Comparison of ENCODE assay signal across 14 cellular contexts in the genomic region with DNA sequence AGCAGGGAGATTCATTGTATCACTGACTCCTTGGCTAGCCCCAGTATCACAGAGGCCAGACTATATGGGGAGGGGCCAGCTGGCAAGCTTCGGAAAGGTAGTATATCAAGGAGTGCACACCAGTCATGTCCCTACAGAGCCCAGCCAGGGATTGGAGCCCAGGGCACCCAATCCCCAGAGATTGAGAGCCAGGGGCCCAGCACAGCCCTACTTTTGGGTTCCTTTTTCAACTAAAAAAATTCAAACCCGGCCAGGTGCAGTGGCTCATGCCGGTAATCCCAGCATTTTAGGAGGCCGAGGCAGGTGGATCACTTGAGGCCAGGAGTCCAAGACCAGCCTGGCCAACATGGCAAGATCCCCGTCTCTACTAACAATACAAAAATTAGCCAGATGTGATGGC. TPM values are rescaled to one million over a fixed set of nuclear protein-coding genes. Genes with fewer than 3 reads are reported as not detected.
DNase-seq lines count a peak whose midpoint lies in the region; ATAC-seq and TF ChIP-seq lines count a peak whose summit lies in the region.
"Had no signal": no experiment of that assay in that cellular context is flagged by ENCODE, and none has a peak within 500 bp of the region (broad histone marks: within the 10 kb centered on the region; RNA-seq: fewer than 3 reads in every experiment).

No MANE protein-coding gene starts in this region.

- peak overlapping the region in 46 of 59 donors; percentile 53 to 86 (median 72) for H3K4me3 ChIP-seq in dorsolateral prefrontal cortex
- H3K4me3 ChIP-seq: MG63 had no signal

- peak overlapping the region; percentile 82 to 92 for H3K4me3 Mint-ChIP-seq in activated T-cell treated with anti-CD3 and anti-CD28 coated beads, Interleukin-2, amount 50 U/mL, for 72 hours
- peak overlapping the region; percentile 84 for H3K4me3 Mint-ChIP-seq in nephron progenitor cell

- H3K36me3 Mint-ChIP-seq in activated T-cell treated with anti-CD3 and anti-CD28 coated beads, Interleukin-2, amount 50 U/mL, for 72 hours (ENCODE audit: insufficient read depth in 2 of 2): no peaks in the 10 kb centered on the region
- H3K36me3 Mint-ChIP-seq in nephron progenitor cell (ENCODE audit: low read depth): no peaks in the 10 kb centered on the region

- DNase-seq in activated T-cell treated with anti-CD3 and anti-CD28 coated beads, Interleukin-2, amount 50 U/mL, for 72 hours: no peak
- DNase-seq in activated T-cell treated with anti-CD3 and anti-CD28 coated beads for 4 hours (no peak), D341Med (ENCODE audit: low spot score) (peak; percentile 10), dorsolateral prefrontal cortex (no peak), nephron progenitor cell (no peak), NCI-H2107 (lab: John Stamatoyannopoulos, UW) (no peak)
- DNase-seq: activated naive CD4-positive, alpha-beta T cell treated with Interleukin-2 at 50 U/mL for 16 hours; MG63; NCI-H2171 treated with DMSO at 0.1 percent for 48 hours; NCI-H526 treated with DMSO at 0.1 percent for 48 hours had no signal

- H3K27me3 ChIP-seq in dorsolateral prefrontal cortex: no peaks in the 10 kb centered on the region
- H3K27me3 ChIP-seq: MG63, pancreas had no signal

- H3K9me3 Mint-ChIP-seq in activated T-cell treated with anti-CD3 and anti-CD28 coated beads, Interleukin-2, amount 50 U/mL, for 72 hours: no peaks in the 10 kb centered on the region
- no peaks in the 10 kb centered on the region for H3K9me3 Mint-ChIP-seq in nephron progenitor cell

- H3K4me1 Mint-ChIP-seq in activated T-cell treated with anti-CD3 and anti-CD28 coated beads, Interleukin-2, amount 50 U/mL, for 72 hours (ENCODE audit: low read depth): peaks cover 40% of the 10 kb centered on the region
- H3K4me1 Mint-ChIP-seq in nephron progenitor cell: peaks cover 27% of the 10 kb centered on the region

- H3K27me3 Mint-ChIP-seq in activated T-cell treated with anti-CD3 and anti-CD28 coated beads, Interleukin-2, amount 50 U/mL, for 72 hours (ENCODE audit: low read depth): no peaks in the 10 kb centered on the region
- peaks cover 96% of the 10 kb centered on the region for H3K27me3 Mint-ChIP-seq in nephron progenitor cell (ENCODE audit: low read depth, poor library complexity)

- intact Hi-C loops in dorsolateral prefrontal cortex (cut with DNase I): no loop called here

- no peak for TF ChIP-seq CTCF in dorsolateral prefrontal cortex (IDR thresholded peaks at IDR 0.05 in 54 of 56, conservative IDR thresholded peaks at IDR 0.05 in 2 of 56; ENCODE audit: low read depth in 1 of 56, partially characterized antibody in 56 of 56)
- TF ChIP-seq CTCF in nephron progenitor cell (IDR thresholded peaks at IDR 0.05): no peak

- no peak for ATAC-seq in activated T-cell treated with anti-CD3 and anti-CD28 coated beads, Interleukin-2, amount 50 U/mL, for 72 hours (replicated peaks in 1 of 2)
- ATAC-seq in GM18867 (IDR thresholded peaks at IDR 0.05; ENCODE audit: unreplicated experiment) (no peak), GM18870 (IDR thresholded peaks at IDR 0.05; ENCODE audit: unreplicated experiment) (no peak)
- ATAC-seq: pancreas, sciatic nerve had no signal

- no peak overlapping the region for H3K27ac Mint-ChIP-seq in activated T-cell treated with anti-CD3 and anti-CD28 coated beads, Interleukin-2, amount 50 U/mL, for 72 hours
- H3K27ac Mint-ChIP-seq in nephron progenitor cell: no peak overlapping the region

- H3K27ac ChIP-seq in dorsolateral prefrontal cortex: peak overlapping the region in 8 of 59 donors; percentile 62 to 90 (median 78)
- H3K27ac ChIP-seq: pancreas had no signal

RNA-seq across cellular contexts. Expression of gene MYORG, which starts 5.4 kb away (rescaled TPM):
- 1 to 10 TPM; 1.7 TPM for total RNA-seq in activated T-cell treated with anti-CD3 and anti-CD28 coated beads, Interleukin-2, amount 50 U/mL, for 72 hours
- 10 to 100 TPM; 13.4 to 79.3 (median 30.2) TPM for total RNA-seq in dorsolateral prefrontal cortex

RNA-seq across cellular contexts. Expression of gene NUDT2, which starts 52.7 kb away (rescaled TPM):
- 10 to 100 TPM; 27.2 to 35.3 TPM for total RNA-seq in activated T-cell treated with anti-CD3 and anti-CD28 coated beads, Interleukin-2, amount 50 U/mL, for 72 hours
- total RNA-seq in dorsolateral prefrontal cortex: 10 to 100 TPM in 119 of 120 experiments, 1 to 10 TPM in 1; 9.9 to 32.0 (median 20.6) TPM

RNA-seq across cellular contexts. Expression of gene KIF24, which starts 53.0 kb away (rescaled TPM):
- total RNA-seq in activated T-cell treated with anti-CD3 and anti-CD28 coated beads, Interleukin-2, amount 50 U/mL, for 72 hours: 1 to 10 TPM; 5.8 to 7.4 TPM
- total RNA-seq in dorsolateral prefrontal cortex: 1 to 10 TPM in 115 of 120 experiments, under 1 TPM in 5; 0.61 to 3.8 (median 1.6) TPM

Comparison
In these comparisons a context has a peak if more than half of its experiments do, and no peak if none do; other contexts are left out.
1. RNA of gene MYORG, which starts 5.4 kb away (total RNA-seq): 13.4 to 79.3 TPM in dorsolateral prefrontal cortex; 1.7 TPM in activated T-cell treated with anti-CD3 and anti-CD28 coated beads, Interleukin-2, amount 50 U/mL, for 72 hours; every median in the first group is over 4 times any median in the second.